Comparison of ENCODE assay signal across 8 cellular contexts in the genomic region with DNA sequence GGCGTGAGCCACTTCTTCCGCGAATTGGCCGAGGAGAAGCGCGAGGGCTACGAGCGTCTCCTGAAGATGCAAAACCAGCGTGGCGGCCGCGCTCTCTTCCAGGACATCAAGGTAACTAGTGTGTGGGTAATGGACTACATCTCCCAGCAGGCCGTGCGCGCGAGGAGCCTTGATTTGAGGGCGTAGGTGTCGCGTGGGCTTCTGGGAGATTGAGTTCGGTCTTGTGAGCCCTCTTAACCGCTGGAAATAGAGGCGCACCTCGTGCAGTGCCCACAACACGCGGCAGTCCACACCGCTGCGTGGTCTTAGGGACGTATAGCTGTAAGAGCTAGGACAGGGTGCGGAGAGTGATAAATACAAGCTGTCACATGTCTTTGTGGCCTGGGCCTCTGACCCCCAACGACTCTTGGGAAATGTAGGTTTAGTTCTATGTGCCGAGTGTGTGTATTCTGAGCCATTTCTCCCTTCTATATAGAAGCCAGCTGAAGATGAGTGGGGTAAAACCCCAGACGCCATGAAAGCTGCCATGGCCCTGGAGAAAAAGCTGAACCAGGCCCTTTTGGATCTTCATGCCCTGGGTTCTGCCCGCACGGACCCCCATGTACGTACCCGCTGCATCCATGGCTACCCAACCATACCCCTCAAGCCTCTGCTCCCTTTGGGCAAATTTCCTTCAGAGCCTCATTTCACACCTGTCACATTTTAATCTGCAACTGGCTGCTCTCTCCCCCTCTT. TPM values are rescaled to one million over a fixed set of nuclear protein-coding genes. Genes with fewer than 3 reads are reported as not detected.
A peak's percentile ranks its signal among the peaks of the same experiment; 100 is the strongest.
DNase-seq lines count a peak whose midpoint lies in the region; ATAC-seq, FAIRE-seq and TF ChIP-seq lines count a peak whose summit lies in the region.

No MANE protein-coding gene starts in this region.

- H3K27me3 Mint-ChIP-seq in T-helper 17 cell: no peaks in the 10 kb centered on the region

- H3K4me1 ChIP-seq in left ventricle myocardium inferior (peaks cover 85% of the 10 kb centered on the region), prostate gland (replicated peaks) (peaks cover 7% of the 10 kb centered on the region)

- peak; percentile 96 for FAIRE-seq in urothelium cell line (lab: Jason Lieb, UNC)

- H3K9me3 ChIP-seq in T-helper 17 cell (ENCODE audit: control insufficient read depth, low read length, poor library complexity, severe bottlenecking): no peaks in the 10 kb centered on the region
- H3K9me3 ChIP-seq in left ventricle myocardium inferior (replicated peaks): no peaks in the 10 kb centered on the region
- H3K9me3 ChIP-seq in prostate gland: no peaks in the 10 kb centered on the region

- peaks cover 4% of the 10 kb centered on the region for H3K36me3 Mint-ChIP-seq in T-helper 17 cell (ENCODE audit: low read depth)

- H3K4me3 Mint-ChIP-seq in T-helper 17 cell: peak overlapping the region; percentile 99

- 11% methylated on average over 35 of the region's 36 CpGs for WGBS in prostate gland

- peak; percentile 94 for DNase-seq in DMS53 (lab: John Stamatoyannopoulos, UW)
- peak; percentile 64 for DNase-seq in HCEC 1CT
- peak; percentile 86 for DNase-seq in NCI-H146 treated with DMSO at 0.1 percent for 48 hours (lab: John Stamatoyannopoulos, UW; ENCODE audit: unreplicated experiment)
- DNase-seq in T-helper 17 cell: peak; percentile 71 to 80 (median 78)
- peak; percentile 34 to 92 (median 79) for DNase-seq in amygdala (lab: John Stamatoyannopoulos, UW)
- DNase-seq in left ventricle myocardium inferior: peak; percentile 89
- DNase-seq in prostate gland (ENCODE audit: low spot score): peak; percentile 91
- peak; percentile 71 for DNase-seq in urothelium cell line (ENCODE audit: low spot score)

- H3K4me3 ChIP-seq in left ventricle myocardium inferior: peak overlapping the region; percentile 88
- H3K4me3 ChIP-seq in prostate gland: peak overlapping the region; percentile 69 to 86

- ATAC-seq in T-helper 17 cell: peak; percentile 84

- peak overlapping the region; percentile 94 for H3K27ac ChIP-seq in left ventricle myocardium inferior (replicated peaks)
- peak overlapping the region; percentile 93 to 95 for H3K27ac ChIP-seq in prostate gland

- TF ChIP-seq POLR2A in prostate gland (IDR thresholded peaks at IDR 0.05): no peak

- TF ChIP-seq CTCF in left ventricle myocardium inferior (IDR thresholded peaks at IDR 0.05; ENCODE audit: borderline replicate concordance) (no peak), prostate gland (IDR thresholded peaks at IDR 0.05) (no peak)

- H3K4me1 Mint-ChIP-seq in T-helper 17 cell: peaks cover 56% of the 10 kb centered on the region

- H3K27me3 ChIP-seq in left ventricle myocardium inferior (ENCODE audit: low read depth) (no peaks in the 10 kb centered on the region), prostate gland (replicated peaks; ENCODE audit: insufficient read depth) (no peaks in the 10 kb centered on the region)

- H3K36me3 ChIP-seq in left ventricle myocardium inferior: peaks cover 43% of the 10 kb centered on the region
- H3K36me3 ChIP-seq in prostate gland: peaks cover 0 to 5% of the 10 kb centered on the region in 2 donors

- H3K27ac Mint-ChIP-seq in T-helper 17 cell: peak overlapping the region; percentile 99

- intact Hi-C loops in left ventricle myocardium inferior (cut with micrococcal nuclease): no loop called here
- intact Hi-C loops in prostate gland (cut with DNase I): loop anchor here (2.0 to 10.0 kb wide), 2 partner anchors 93 to 321 kb away; partner anchors contain the start of genes CA11 and PPP1R15A

RNA-seq across cellular contexts. Expression of gene FTL, which starts 0.9 kb away (rescaled TPM):
- 100 to 1,000 TPM; 612 to 898 TPM for total RNA-seq in T-helper 17 cell
- total RNA-seq in left ventricle myocardium inferior: 834 TPM
- 1,000 to 10,000 TPM; 1,764 to 2,124 TPM for total RNA-seq in prostate gland

RNA-seq across cellular contexts. Expression of gene BAX, which starts 11.3 kb away (rescaled TPM):
- 100 to 1,000 TPM in 1 of 2 donors, 10 to 100 TPM in 1; 89.2 to 104 TPM for total RNA-seq in T-helper 17 cell
- total RNA-seq in left ventricle myocardium inferior: 25.5 TPM
- total RNA-seq in prostate gland: 10 to 100 TPM; 52.1 to 62.3 TPM

RNA-seq across cellular contexts. Expression of gene GYS1, which starts 27.1 kb away (rescaled TPM):
- total RNA-seq in T-helper 17 cell (10 to 100 TPM; 21.6 to 24.2 TPM), left ventricle myocardium inferior (138 TPM), prostate gland (10 to 100 TPM; 47.3 to 52.0 TPM)

RNA-seq across cellular contexts. Expression of gene RUVBL2, which starts 27.7 kb away (rescaled TPM):
- total RNA-seq in T-helper 17 cell (10 to 100 TPM; 20.2 to 25.5 TPM), left ventricle myocardium inferior (44.4 TPM), prostate gland (100 to 1,000 TPM; 110 to 126 TPM)

RNA-seq across cellular contexts. Expression of gene DHDH, which starts 32.5 kb away (rescaled TPM):
- total RNA-seq in T-helper 17 cell: under 1 TPM; 0.50 to 0.86 TPM
- total RNA-seq in left ventricle myocardium inferior: not detected
- total RNA-seq in prostate gland: 10 to 100 TPM in 1 of 2 donors, 1 to 10 TPM in 1; 4.6 to 12.6 TPM

Comparison
In these comparisons a context has a peak if more than half of its experiments do, and no peak if none do; other contexts are left out.
1. Peak in every context shown above with its lines: DNase-seq, ATAC-seq, H3K4me3 ChIP-seq and H3K27ac ChIP-seq.